In the genomic region with DNA sequence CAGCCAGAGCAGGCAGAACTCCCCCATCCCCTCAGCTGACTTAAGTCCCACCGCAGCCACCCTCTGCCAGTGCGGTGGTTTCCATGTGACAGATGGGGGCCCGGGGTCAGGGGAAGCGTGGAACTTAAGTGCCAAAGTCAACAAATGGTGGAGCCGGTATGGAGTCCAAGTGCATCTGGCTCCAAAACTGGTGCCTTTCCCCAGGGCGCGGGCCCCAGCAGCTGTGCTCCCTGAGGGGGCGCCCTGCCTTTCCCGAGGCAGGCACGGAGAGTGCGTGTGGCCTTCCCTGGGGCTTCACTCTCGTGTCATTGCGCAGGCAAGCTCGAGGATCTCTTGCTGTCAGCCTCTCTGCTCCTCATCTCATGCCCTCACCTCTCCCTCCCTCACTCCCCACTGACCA, we compare ENCODE assay signal across 18 cellular contexts.
"Had no signal": no experiment of that assay in that cellular context is flagged by ENCODE, and none has a peak within 500 bp of the region (broad histone marks: within the 10 kb centered on the region; RNA-seq: fewer than 3 reads in every experiment).

No MANE protein-coding gene starts in this region.

- DNase-seq: activated CD4-positive, alpha-beta T cell treated with anti-CD3 and anti-CD28 coated beads for 1 hour; activated CD4-positive, alpha-beta T cell treated with anti-CD3 and anti-CD28 coated beads, Interleukin-2, amount 50 U/mL, for 4 hours; activated gamma-delta T cell; effector CD8-positive, alpha-beta T cell; heart right ventricle; immature natural killer cell; kidney glomerular epithelial cell; mesenchymal stem cell; mucosa of descending colon; naive B cell; pancreas; right lobe of liver; small intestine; stimulated activated CD4-positive, alpha-beta T cell treated with anti-CD3 and anti-CD28 coated beads, Interleukin-15, amount 100 ng/mL, for 24 hours; stimulated activated CD4-positive, alpha-beta T cell treated with anti-CD3 and anti-CD28 coated beads, Interleukin-2, amount 100 ng/mL, for 48 hours; T-helper 2 cell; upper lobe of right lung had no signal

- ATAC-seq: gastroesophageal sphincter, heart right ventricle, mucosa of descending colon, pancreas, right lobe of liver, upper lobe of right lung had no signal
